ENCODE assay signal across 26 cellular contexts in the genomic region with DNA sequence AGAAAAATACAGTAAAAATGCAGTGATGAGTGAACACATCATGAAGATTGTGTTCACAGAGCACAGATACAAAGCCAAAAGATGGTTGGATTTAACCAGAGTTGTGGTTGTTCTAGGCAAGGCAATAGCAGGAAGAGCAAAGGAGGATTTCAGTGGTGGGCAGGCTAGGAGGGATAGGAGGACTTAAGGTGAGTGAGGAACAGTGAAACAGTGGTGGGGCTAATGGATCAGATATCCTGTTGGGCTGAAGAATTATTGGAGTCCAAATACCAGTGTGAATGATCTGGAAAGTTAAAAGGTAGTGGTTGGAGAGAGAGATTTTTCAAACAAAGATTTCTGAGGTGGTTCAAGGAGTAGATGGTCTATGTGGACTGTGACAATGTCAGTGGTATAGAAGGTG.
"Had no signal": no experiment of that assay in that cellular context is flagged by ENCODE, and none has a peak within 500 bp of the region (broad histone marks: within the 10 kb centered on the region; RNA-seq: fewer than 3 reads in every experiment).

No MANE protein-coding gene starts in this region.

- H3K27ac ChIP-seq: colonic mucosa, coronary artery, dorsolateral prefrontal cortex, epithelial cell of prostate, esophagus muscularis mucosa, esophagus squamous epithelium, foreskin keratinocyte, gastrocnemius medialis, gastroesophageal sphincter, heart left ventricle, heart right ventricle, hepatocyte had no signal

- DNase-seq: colonic mucosa; cortex of kidney; dermis blood vessel endothelial cell; dorsolateral prefrontal cortex; effector CD4-positive, alpha-beta T cell; effector CD8-positive, alpha-beta T cell; effector memory CD4-positive, alpha-beta T cell; effector memory CD8-positive, alpha-beta T cell; endodermal cell; erythroblast; esophagus squamous epithelium; foreskin fibroblast; foreskin keratinocyte; foreskin melanocyte; gastrocnemius medialis; glutamatergic neuron; head of caudate nucleus; heart left ventricle; heart right ventricle had no signal

- H3K4me1 ChIP-seq: colonic mucosa, esophagus muscularis mucosa, esophagus squamous epithelium, foreskin keratinocyte, gastroesophageal sphincter, heart left ventricle had no signal

- H3K9me3 Mint-ChIP-seq: dendritic cell treated with granulocyte-macrophage colony-stimulating factor and Interleukin-4, amounts not matched to agents 40 ng/mL and 50 ng/mL, for 4 days had no signal

- H3K27me3 Mint-ChIP-seq: dendritic cell treated with granulocyte-macrophage colony-stimulating factor and Interleukin-4, amounts not matched to agents 40 ng/mL and 50 ng/mL, for 4 days; effector memory CD8-positive, alpha-beta T cell had no signal

- H3K27ac Mint-ChIP-seq: dendritic cell treated with granulocyte-macrophage colony-stimulating factor and Interleukin-4, amounts not matched to agents 40 ng/mL and 50 ng/mL, for 4 days; effector memory CD8-positive, alpha-beta T cell; endodermal cell had no signal

- H3K4me3 ChIP-seq: colonic mucosa, coronary artery, dorsolateral prefrontal cortex, esophagus muscularis mucosa, esophagus squamous epithelium, gastrocnemius medialis, gastroesophageal sphincter, heart left ventricle, heart right ventricle, hepatocyte had no signal

- H3K4me1 Mint-ChIP-seq: endodermal cell had no signal

- ATAC-seq: effector memory CD8-positive, alpha-beta T cell; esophagus mucosa; foreskin keratinocyte; gastrocnemius medialis; gastroesophageal sphincter; heart left ventricle; heart right ventricle had no signal

- H3K4me3 Mint-ChIP-seq: dendritic cell treated with granulocyte-macrophage colony-stimulating factor and Interleukin-4, amounts not matched to agents 40 ng/mL and 50 ng/mL, for 4 days; effector memory CD8-positive, alpha-beta T cell; endodermal cell had no signal

- H3K36me3 ChIP-seq: colonic mucosa, esophagus muscularis mucosa, esophagus squamous epithelium, gastrocnemius medialis, gastroesophageal sphincter, heart left ventricle, heart right ventricle had no signal

- H3K9me3 ChIP-seq: colonic mucosa, esophagus squamous epithelium, gastrocnemius medialis, gastroesophageal sphincter had no signal
